In genomic region chr2:170249761-170250160, GRCh38 we compare ENCODE assay signal across 9 cellular contexts.
"Had no signal": no experiment of that assay in that cellular context is flagged by ENCODE, and none has a peak within 500 bp of the region (broad histone marks: within the 10 kb centered on the region; RNA-seq: fewer than 3 reads in every experiment).

No MANE protein-coding gene starts in this region.

- H3K4me3 ChIP-seq: GM23248, HAP-1 had no signal

- FAIRE-seq: HepG2 had no signal

- DNase-seq: GM23248, GOT3, H7, HFFc6, KG1 had no signal

- H3K4me1 ChIP-seq: HAP-1 had no signal

- H2AFZ ChIP-seq: GM23248 had no signal

- H3K9ac ChIP-seq: GM23248 had no signal

- H3K36me3 ChIP-seq: HAP-1 had no signal

- H3K9me3 ChIP-seq: HAP-1 had no signal

- ATAC-seq: HCT116, HepG2 had no signal

- H3K27ac ChIP-seq: GM23248, HL-60 had no signal
